In genomic region chr1:232744847-232745246, GRCh38 we compare ENCODE assay signal across 18 cellular contexts.
DNase-seq lines count a peak whose midpoint lies in the region; FAIRE-seq and TF ChIP-seq lines count a peak whose summit lies in the region.
"Had no signal": no experiment of that assay in that cellular context is flagged by ENCODE, and none has a peak within 500 bp of the region (broad histone marks: within the 10 kb centered on the region; RNA-seq: fewer than 3 reads in every experiment).

No MANE protein-coding gene starts in this region.

- H3K27me3 ChIP-seq in H1 (replicated peaks in 1 of 4; ENCODE audit: control insufficient read depth in 3 of 4, extremely low read depth in 1 of 4, insufficient read depth in 3 of 4, low read length in 3 of 4) = no peaks in the 10 kb centered on the region
- no peaks in the 10 kb centered on the region for H3K27me3 ChIP-seq in esophagus squamous epithelium

- no peak overlapping the region for H3K18ac ChIP-seq in H1 (ENCODE audit: extremely low read depth, low read length)

- H3K4me1 ChIP-seq in H1 (replicated peaks in 1 of 4; ENCODE audit: control insufficient read depth in 3 of 4, insufficient read depth in 4 of 4, low read length in 3 of 4) (peaks cover 0 to 6% (median under 1%) of the 10 kb centered on the region in 4 experiments; a peak in 1 of 7 replicates), esophagus squamous epithelium (no peaks in the 10 kb centered on the region)
- H3K4me1 ChIP-seq: Caco-2 had no signal

- H3K79me1 ChIP-seq in H1 (ENCODE audit: low read depth, low read length) = no peaks in the 10 kb centered on the region

- DNase-seq in MV-4-11 (lab: John Stamatoyannopoulos, UW) = peak; percentile 11
- peak; percentile 36 for DNase-seq in OCI-M1 (lab: John Stamatoyannopoulos, UW)
- DNase-seq in H1 (ENCODE audit: low read depth in 1 of 2, low spot score in 2 of 2) = no peak
- DNase-seq in esophagus squamous epithelium (lab: John Stamatoyannopoulos, UW) = no peak
- DNase-seq in NK-92 treated with Interleukin-12 subunit alpha and Interleukin-12 subunit beta, amount 100 ng/mL, for 24 hours (lab: John Stamatoyannopoulos, UW) = no peak
- DNase-seq in activated CD4-positive, CD25-positive, alpha-beta regulatory T cell treated with anti-CD3 and anti-CD28 coated beads, Interleukin-2, amount 50 U/mL, for 72 hours = no peak
- DNase-seq: C1 segment of cervical spinal cord; Caco-2; CD4-positive, CD25-positive, alpha-beta regulatory T cell; CD8-positive, alpha-beta T cell; DMS153; DND-41; GOT3; H7; HCEC 1CT had no signal

- H2BK120ac ChIP-seq in H1 (replicated peaks; ENCODE audit: low read depth, low read length) = no peak overlapping the region

- no peaks in the 10 kb centered on the region for H4K20me1 ChIP-seq in H1 (replicated peaks in 1 of 2; ENCODE audit: control insufficient read depth in 1 of 2, insufficient read depth in 2 of 2, low read length in 2 of 2)

- no peak overlapping the region for H4K91ac ChIP-seq in H1 (replicated peaks; ENCODE audit: insufficient read length, low read length)

- H2BK5ac ChIP-seq in H1 (ENCODE audit: low read depth, low read length) = no peak overlapping the region

- H3K23me2 ChIP-seq in H1 (ENCODE audit: low read depth, low read length) = no peaks in the 10 kb centered on the region

- H3K9me3 ChIP-seq in H1 (ENCODE audit: insufficient read depth in 2 of 2, low read depth in 1 of 2, low read length in 1 of 2) = peaks cover 0 to 6% of the 10 kb centered on the region in 2 experiments; a peak in 2 of 4 replicates
- peaks cover 0 to 35% (median 12%) of the 10 kb centered on the region in 3 donors for H3K9me3 ChIP-seq in esophagus squamous epithelium

- CTCF ChIA-PET in H1 (lab: Charles Lee; ENCODE audit: partially characterized antibody) = no interaction called here

- TF ChIP-seq EP300 in H1 (IDR thresholded peaks at IDR 0.05; ENCODE audit: borderline replicate concordance in 1 of 2, low read depth in 2 of 2, low read length in 2 of 2) = no peak

- peak overlapping the region; percentile 76; the same call in 1 of the 2 replicates for H3K27ac ChIP-seq in 22Rv1
- H3K27ac ChIP-seq in H1 (ENCODE audit: low read depth, low read length) = no peak overlapping the region
- H3K27ac ChIP-seq in esophagus squamous epithelium = no peak overlapping the region

- POLR2A ChIA-PET in H1 (lab: Charles Lee; ENCODE audit: partially characterized antibody) = no interaction called here

- no peak overlapping the region for H3K14ac ChIP-seq in H1 (ENCODE audit: insufficient read length)

- no peak overlapping the region for H3K23ac ChIP-seq in H1 (ENCODE audit: insufficient read length)

- TF ChIP-seq POLR2A in H1 (IDR thresholded peaks at IDR 0.05; ENCODE audit: control extremely low read depth in 1 of 2, low read depth in 2 of 2, low read length in 2 of 2) (no peak), esophagus squamous epithelium (IDR thresholded peaks at IDR 0.05) (no peak)

- H2BK20ac ChIP-seq in H1 (ENCODE audit: low read length) = 0 out of 2 replicates have a peak overlapping the region, but pooled peaks have one; percentile 4

- no peak overlapping the region for H2BK15ac ChIP-seq in H1 (ENCODE audit: low read length)

- H2BK12ac ChIP-seq in H1 (ENCODE audit: low read depth, low read length) = no peak overlapping the region; the same call in 1 of the 2 replicates

- H3K36me3 ChIP-seq in H1 (ENCODE audit: control insufficient read depth in 2 of 4, insufficient read depth in 4 of 4, low read length in 3 of 4) = no peaks in the 10 kb centered on the region
- H3K36me3 ChIP-seq in esophagus squamous epithelium = no peaks in the 10 kb centered on the region

- H3K9ac ChIP-seq in H1 (replicated peaks in 1 of 4; ENCODE audit: extremely low read depth in 1 of 4, low read depth in 3 of 4, low read length in 3 of 4) = no peak overlapping the region

- H4K5ac ChIP-seq in H1 (ENCODE audit: insufficient read length, low read depth, low read length) = no peak overlapping the region

- WGBS in H1 (ENCODE audit: extremely low coverage in 1 of 2, insufficient coverage in 1 of 2, insufficient read length in 1 of 2, insufficient replicate concordance in 2 of 2, low coverage in 1 of 2, low lambda C conversion rate in 2 of 2, missing lambda C conversion rate in 1 of 2), 2 experiments = 85% methylated on average over 5 of the region's 6 CpGs; no CpG with 5 or more reads in 1 of the 2 experiments
- 92 to 98% methylated on average over 6 of the region's 6 CpGs for WGBS in esophagus squamous epithelium, 2 donors

- H2AK5ac ChIP-seq in H1 (ENCODE audit: low read depth, low read length) = peak overlapping the region; percentile 11; the same call in 1 of the 2 replicates

- H2AFZ ChIP-seq in H1 (ENCODE audit: low read length) = no peak overlapping the region

- no peak overlapping the region for H3K56ac ChIP-seq in H1 (replicated peaks; ENCODE audit: insufficient read length, low read depth, low read length)

- H3K4me3 ChIP-seq in H1 (ENCODE audit: extremely low read depth in 1 of 4, insufficient read depth in 2 of 4, low read depth in 3 of 4, low read length in 4 of 4) = no peak overlapping the region
- H3K4me3 ChIP-seq in esophagus squamous epithelium = no peak overlapping the region

- TF ChIP-seq CTCF in 22Rv1 (IDR thresholded peaks at IDR 0.05) (no peak), H1 (IDR thresholded peaks at IDR 0.05; ENCODE audit: control extremely low read depth in 1 of 3, insufficient read depth in 1 of 3, low read depth in 1 of 3, low read length in 3 of 3) (no peak), esophagus squamous epithelium (IDR thresholded peaks at IDR 0.05) (no peak)

- no peak overlapping the region; the same call in 1 of the 2 replicates for H4K8ac ChIP-seq in H1 (ENCODE audit: extremely low read depth, insufficient read depth, low read length)

- intact Hi-C loops in esophagus squamous epithelium (cut with DNase I) = no loop called here

- no peak for FAIRE-seq in H1 (lab: Jason Lieb, UNC)
- FAIRE-seq: G401.6, GM12892 had no signal

- no peak for TF ChIP-seq RAD21 in H1 (IDR thresholded peaks at IDR 0.05 in 1 of 2, conservative IDR thresholded peaks at IDR 0.05 in 1 of 2; ENCODE audit: low read depth in 2 of 2, low read length in 2 of 2)

- H3K4ac ChIP-seq in H1 (replicated peaks; ENCODE audit: insufficient read length, low read depth, low read length) = no peak overlapping the region

- no peak overlapping the region for H3K4me2 ChIP-seq in H1 (ENCODE audit: insufficient read depth in 1 of 2, low read depth in 2 of 2, low read length in 2 of 2)

- no peaks in the 10 kb centered on the region for H3K79me2 ChIP-seq in H1 (ENCODE audit: control insufficient read depth in 1 of 2, insufficient read depth in 2 of 2, low read length in 2 of 2)

TF ChIP-seq in H1, 55 proteins besides CTCF, POLR2A, EP300 and RAD21:
- TF ChIP-seq EZH2 (IDR thresholded peaks at IDR 0.05; ENCODE audit: low read depth, low read length, severe bottlenecking) = no peak
- TF ChIP-seq MAFK (IDR thresholded peaks at IDR 0.05; ENCODE audit: low read depth, low read length) = no peak
- no peak for TF ChIP-seq POLR2AphosphoS5 (IDR thresholded peaks at IDR 0.05; ENCODE audit: low read depth, low read length)
- no peak for TF ChIP-seq HDAC6 (IDR thresholded peaks at IDR 0.05; ENCODE audit: low read depth, low read length)

Comparison
In these comparisons a context has a peak if more than half of its experiments do, and no peak if none do; other contexts are left out.
1. DNase-seq: peak in MV-4-11 (single experiment) and OCI-M1 (single experiment); none in H1 (0 of 2), esophagus squamous epithelium (single experiment), NK-92 treated with Interleukin-12 subunit alpha and Interleukin-12 subunit beta, amount 100 ng/mL, for 24 hours (single experiment) and activated CD4-positive, CD25-positive, alpha-beta regulatory T cell treated with anti-CD3 and anti-CD28 coated beads, Interleukin-2, amount 50 U/mL, for 72 hours (single experiment).